In the genomic region with DNA sequence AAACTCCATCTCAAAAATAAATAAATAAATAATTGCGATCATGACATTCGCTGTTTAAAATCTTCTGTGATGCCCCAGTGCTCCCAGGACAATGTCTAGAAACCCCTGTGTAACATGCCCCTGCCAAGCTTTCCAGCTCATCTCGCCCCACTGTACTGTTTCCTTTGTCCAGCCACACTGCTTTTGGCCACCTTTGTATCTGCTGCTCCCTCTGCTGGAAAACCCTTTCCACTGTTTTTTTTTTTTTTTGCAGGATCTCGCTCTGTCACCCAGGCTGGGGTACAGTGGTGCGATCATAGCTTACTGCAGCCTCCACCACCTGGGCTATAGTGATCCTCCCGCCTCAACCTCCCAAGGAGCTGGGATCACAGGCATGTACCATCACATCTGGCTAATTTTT, we compare ENCODE assay signal across 7 cellular contexts. TPM values are rescaled to one million over a fixed set of nuclear protein-coding genes. Genes with fewer than 3 reads are reported as not detected.
DNase-seq lines count a peak whose midpoint lies in the region; ATAC-seq and TF ChIP-seq lines count a peak whose summit lies in the region.
"Had no signal": no experiment of that assay in that cellular context is flagged by ENCODE, and none has a peak within 500 bp of the region (broad histone marks: within the 10 kb centered on the region; RNA-seq: fewer than 3 reads in every experiment).

No MANE protein-coding gene starts in this region.

- peaks cover 10% of the 10 kb centered on the region for H3K9me3 Mint-ChIP-seq in mesothelial cell of epicardium

- RAD21 ChIA-PET in HCT116 (lab: Charles Lee; ENCODE audit: low non-redundant PET in 1 of 2, low total read pairs in 2 of 2, uncharacterized antibody in 2 of 2, unreplicated experiment in 2 of 2), result no interaction called here

- H3K27me3 ChIP-seq in HCT116 (ENCODE audit: insufficient read depth, low read length) (no peaks in the 10 kb centered on the region), adipocyte (replicated peaks; ENCODE audit: control insufficient read depth, insufficient read depth, low read length) (no peaks in the 10 kb centered on the region), transverse colon (no peaks in the 10 kb centered on the region)

- CTCF ChIA-PET in HCT116 (lab: Charles Lee), result no interaction called here

- H3K9me2 ChIP-seq in HCT116 (ENCODE audit: insufficient read depth), result no peaks in the 10 kb centered on the region

- H4K20me1 ChIP-seq in HCT116 (ENCODE audit: insufficient read depth), result no peaks in the 10 kb centered on the region

- intact Hi-C loops in HCT116 (cut with micrococcal nuclease), result loop anchor here (10.0 kb wide), 1 partner anchor 128 kb away; the partner anchor contains the start of gene ZNF575
- intact Hi-C loops in transverse colon (cut with DNase I; ENCODE audit: low total_unique reads), result no loop called here

- no peaks in the 10 kb centered on the region for H3K27me3 Mint-ChIP-seq in mesothelial cell of epicardium (ENCODE audit: low read depth)

- peaks cover 40% of the 10 kb centered on the region; the same call in 1 of the 2 replicates for H3K79me2 ChIP-seq in HCT116 (ENCODE audit: insufficient read depth, low read length)

- TF ChIP-seq EP300 in transverse colon (IDR thresholded peaks at IDR 0.05; ENCODE audit: low read depth), result no peak

- H3K36me3 Mint-ChIP-seq in mesothelial cell of epicardium, result peaks cover 54% of the 10 kb centered on the region

- H3K4me3 Mint-ChIP-seq in mesothelial cell of epicardium, result no peak overlapping the region

- TF ChIP-seq CTCF in HCT116 (IDR thresholded peaks at IDR 0.05 in 2 of 3, conservative IDR thresholded peaks at IDR 0.05 in 1 of 3; ENCODE audit: borderline replicate concordance in 1 of 3, insufficient read depth in 1 of 3, low read depth in 2 of 3, low read length in 2 of 3) (peak in 2 of 3 experiments; percentile 43 to 45; a peak in 4 of 6 replicates), mesothelial cell of epicardium (IDR thresholded peaks at IDR 0.05; ENCODE audit: unreplicated experiment) (peak; percentile 30), transverse colon (IDR thresholded peaks at IDR 0.05) (peak in 2 of 5 experiments; percentile 3 to 14)

- ATAC-seq in HCT116 (peak; percentile 69), HG02981 (IDR thresholded peaks at IDR 0.05; ENCODE audit: unreplicated experiment) (no peak)

- TF ChIP-seq POLR2A in HCT116 (IDR thresholded peaks at IDR 0.05; ENCODE audit: borderline replicate concordance, extremely low read depth, insufficient read depth, insufficient read length) (no peak), transverse colon (IDR thresholded peaks at IDR 0.05) (no peak)

- peaks cover 0 to 11% of the 10 kb centered on the region in 2 experiments; a peak in 1 of 4 replicates for H3K9me3 ChIP-seq in HCT116 (ENCODE audit: control insufficient read depth in 1 of 2, insufficient read depth in 1 of 2, low read depth in 1 of 2, low read length in 2 of 2)
- H3K9me3 ChIP-seq in adipocyte (ENCODE audit: control insufficient read depth, low read length), result no peaks in the 10 kb centered on the region
- no peaks in the 10 kb centered on the region for H3K9me3 ChIP-seq in transverse colon

- no peak overlapping the region for H3K27ac Mint-ChIP-seq in mesothelial cell of epicardium

- WGBS in transverse colon (ENCODE audit: low coverage in 1 of 2), 2 donors, result 90 to 93% methylated on average over 4 to 6 of the region's 6 CpGs

- TF ChIP-seq RAD21 in HCT116 (IDR thresholded peaks at IDR 0.05; ENCODE audit: low read depth), result no peak

- no peak overlapping the region for H3K4me2 ChIP-seq in HCT116 (ENCODE audit: low read length)

- H3K4me1 Mint-ChIP-seq in mesothelial cell of epicardium, result peaks cover 5% of the 10 kb centered on the region

- H2AFZ ChIP-seq in HCT116 (ENCODE audit: low read depth, low read length, poor library complexity, severe bottlenecking), result no peak overlapping the region

- in situ Hi-C loops in transverse colon (cut with MboI; ENCODE audit: low pct_ligation_motif_present in 1 of 4, low pct_unique_long_range_greater_than_20kb in 1 of 4, low sequenced_read_pairs in 3 of 4), result no loop called here

- no peak overlapping the region for H3K9ac ChIP-seq in HCT116 (ENCODE audit: low read length)
- no peak overlapping the region for H3K9ac ChIP-seq in adipocyte (ENCODE audit: low read length)

- POLR2A ChIA-PET in HCT116 (lab: Charles Lee), result interaction anchor here (0.7 kb wide), 1 partner anchor 21 kb away, joined by 3 read pairs; no protein-coding TSS in a partner anchor

- DNase-seq in HCT116 (ENCODE audit: low read depth, low spot score) (no peak), adipocyte (ENCODE audit: low read depth) (peak; percentile 35), mesothelial cell of epicardium (ENCODE audit: low spot score in 2 of 2, unreplicated experiment in 2 of 2) (no peak), occipital lobe (lab: John Stamatoyannopoulos, UW) (no peak), transverse colon (no peak)
- DNase-seq: activated gamma-delta T cell had no signal

- peaks cover 36 to 67% of the 10 kb centered on the region in 2 experiments for H3K36me3 ChIP-seq in HCT116 (ENCODE audit: control insufficient read depth in 1 of 2, insufficient read depth in 2 of 2, low read length in 2 of 2)
- peaks cover 69% of the 10 kb centered on the region for H3K36me3 ChIP-seq in adipocyte (ENCODE audit: control insufficient read depth, insufficient read depth, low read length, severe bottlenecking)
- H3K36me3 ChIP-seq in transverse colon, result peaks cover 0 to 3% (median 0%) of the 10 kb centered on the region in 4 donors

- no TSS peak for BruUV-seq in HCT116 (replicated peaks; lab: Mats Ljungman, UMichigan)

- H3K27ac ChIP-seq in HCT116 (ENCODE audit: low read depth, low read length) (no peak overlapping the region), transverse colon (no peak overlapping the region)

- H3K4me3 ChIP-seq in HCT116 (replicated peaks in 1 of 2; ENCODE audit: low read depth in 1 of 2, low read length in 2 of 2), result no peak overlapping the region
- no peak overlapping the region for H3K4me3 ChIP-seq in adipocyte (ENCODE audit: low read length)
- H3K4me3 ChIP-seq in transverse colon, result no peak overlapping the region

- no peaks in the 10 kb centered on the region for H3K4me1 ChIP-seq in HCT116 (ENCODE audit: control insufficient read depth in 1 of 2, insufficient read depth in 2 of 2, low read length in 2 of 2)
- peaks cover 2% of the 10 kb centered on the region for H3K4me1 ChIP-seq in adipocyte (ENCODE audit: control insufficient read depth, insufficient read depth, low read length)
- H3K4me1 ChIP-seq in transverse colon, result peaks cover under 1 to 2% (median 2%) of the 10 kb centered on the region in 4 donors

TF ChIP-seq in HCT116, 20 proteins besides CTCF, POLR2A, EP300 and RAD21:
- TF ChIP-seq REST (IDR thresholded peaks at IDR 0.05; ENCODE audit: low read depth) (no peak), YY1 (IDR thresholded peaks at IDR 0.05; ENCODE audit: extremely low read depth, insufficient replicate concordance, low read depth, low read length) (no peak), ELF1 (IDR thresholded peaks at IDR 0.05; ENCODE audit: borderline replicate concordance, low read depth) (no peak), TCF7L2 (IDR thresholded peaks at IDR 0.05; ENCODE audit: borderline replicate concordance, extremely low read depth, insufficient read depth, insufficient read length) (no peak), ZFX (IDR thresholded peaks at IDR 0.05) (no peak), CEBPB (IDR thresholded peaks at IDR 0.05; ENCODE audit: low read depth) (no peak)

RNA-seq across cellular contexts. Expression of gene PLAUR, which starts 7.5 kb away (rescaled TPM):
- 98.1 TPM for total RNA-seq in HCT116 (2021; ENCODE audit: unreplicated experiment)
- polyA plus RNA-seq in HCT116 (2012), result 161 and 211 TPM in 2 replicates
- total RNA-seq in mesothelial cell of epicardium, result 18.5 to 22.7 TPM (median 22.2 TPM) in 3 replicates
- 5.8 TPM for total RNA-seq in occipital lobe
- 10 to 100 TPM; 12.1 to 76.2 (median 54.7) TPM for total RNA-seq in transverse colon

RNA-seq across cellular contexts. Expression of gene CADM4, which starts 22.8 kb away (rescaled TPM):
- total RNA-seq in HCT116 (2021; ENCODE audit: unreplicated experiment) (28.7 TPM), mesothelial cell of epicardium (45.8 to 48.3 TPM (median 47.1 TPM) in 3 replicates), occipital lobe (98.4 TPM), transverse colon (1 to 10 TPM in 3 of 4 donors, not detected in 1; 2.5 to 4.0 (median 3.7) TPM)
- polyA plus RNA-seq in HCT116 (2012), result 33.7 and 34.8 TPM in 2 replicates

RNA-seq across cellular contexts. Expression of gene ZNF428, which starts 43.1 kb away (rescaled TPM):
- total RNA-seq in HCT116 (2021; ENCODE audit: unreplicated experiment) (39.6 TPM), mesothelial cell of epicardium (92.2 to 96.2 TPM (median 92.4 TPM) in 3 replicates), occipital lobe (111 TPM), transverse colon (10 to 100 TPM in 3 of 4 donors, 1 to 10 TPM in 1; 3.0 to 17.1 (median 15.1) TPM)
- 37.5 and 37.7 TPM in 2 replicates for polyA plus RNA-seq in HCT116 (2012)

RNA-seq across cellular contexts. Expression of gene SRRM5, which starts 50.6 kb away (rescaled TPM):
- total RNA-seq in HCT116 (2021; ENCODE audit: unreplicated experiment) (not detected), mesothelial cell of epicardium (0.36 to 0.63 TPM (median 0.58 TPM) in 3 replicates), occipital lobe (not detected), transverse colon (1 to 10 TPM in 1 of 4 donors, under 1 TPM in 2, not detected in 1; 0.14 to 2.2 (median 0.64) TPM)
- 0.16 and 0.20 TPM in 2 replicates for polyA plus RNA-seq in HCT116 (2012)

RNA-seq across cellular contexts. Expression of gene IRGC, which starts 53.4 kb away (rescaled TPM):
- not detected for total RNA-seq in HCT116 (2021; ENCODE audit: unreplicated experiment)
- polyA plus RNA-seq in HCT116 (2012), result 0.04 TPM in 1 of 2 replicates, not detected in the other
- total RNA-seq in mesothelial cell of epicardium, result not detected in 3 replicates
- not detected for total RNA-seq in occipital lobe
- total RNA-seq in transverse colon, result not detected
